In genomic region chrX:74422576-74423288, GRCh38 we compare ENCODE assay signal across 9 cellular contexts. TPM values are rescaled to one million over a fixed set of nuclear protein-coding genes. Genes with fewer than 3 reads are reported as not detected.
DNase-seq lines count a peak whose midpoint lies in the region; ATAC-seq lines count a peak whose summit lies in the region.
"Had no signal": no experiment of that assay in that cellular context is flagged by ENCODE, and none has a peak within 500 bp of the region (broad histone marks: within the 10 kb centered on the region; RNA-seq: fewer than 3 reads in every experiment).

No MANE protein-coding gene starts in this region.

- peak overlapping the region; percentile 84 for H3K4me3 ChIP-seq in SJCRH30
- H3K4me3 ChIP-seq in subcutaneous abdominal adipose tissue (ENCODE audit: low read depth in 1 of 5, low read length in 5 of 5) = peak overlapping the region in 4 of 5 donors; percentile 37 to 67 (median 66)

- H3K4me1 Mint-ChIP-seq in memory B cell = peaks cover 12% of the 10 kb centered on the region

- H3K27ac ChIP-seq in SJCRH30 = peak overlapping the region; percentile 78
- peak overlapping the region; percentile 74 for H3K27ac ChIP-seq in subcutaneous abdominal adipose tissue (ENCODE audit: low read depth, low read length)
- H3K27ac ChIP-seq: 22Rv1 had no signal

- peak; percentile 43 for ATAC-seq in memory B cell (ENCODE audit: low read depth)
- no peak for ATAC-seq in HG02588 (IDR thresholded peaks at IDR 0.05; ENCODE audit: unreplicated experiment)

- H3K4me1 ChIP-seq in SJCRH30 (peaks cover 5% of the 10 kb centered on the region; the same call in 1 of the 2 replicates), subcutaneous abdominal adipose tissue (ENCODE audit: control insufficient read depth in 5 of 5, insufficient read depth in 5 of 5, low read length in 5 of 5) (peaks cover 0 to 43% (median 22%) of the 10 kb centered on the region in 5 donors)

- H3K9me3 ChIP-seq in SJCRH30 (replicated peaks) (no peaks in the 10 kb centered on the region), subcutaneous abdominal adipose tissue (ENCODE audit: control insufficient read depth in 5 of 5, low read length in 5 of 5) (no peaks in the 10 kb centered on the region)

- H3K9ac ChIP-seq in subcutaneous abdominal adipose tissue (ENCODE audit: low read length in 5 of 5) = peak overlapping the region in 2 of 5 donors; percentile 45 to 70

- DNase-seq in DMS53 (lab: John Stamatoyannopoulos, UW) (peak; percentile 4), DMS53 treated with DMSO at 0.1 percent for 48 hours (lab: John Stamatoyannopoulos, UW; ENCODE audit: unreplicated experiment) (no peak), SJCRH30 (peak; percentile 75 to 82), epidermal melanocyte (ENCODE audit: insufficient read length, low spot score) (peak; percentile 15), memory B cell (ENCODE audit: low spot score in 2 of 2) (peak in 1 of 2 donors; percentile 10), foreskin melanocyte (no peak)

- no peaks in the 10 kb centered on the region for H3K36me3 Mint-ChIP-seq in memory B cell

- H3K27ac Mint-ChIP-seq in memory B cell = no peak overlapping the region

- H3K9me3 Mint-ChIP-seq in memory B cell = no peaks in the 10 kb centered on the region

- no peaks in the 10 kb centered on the region for H3K27me3 ChIP-seq in SJCRH30
- H3K27me3 ChIP-seq in subcutaneous abdominal adipose tissue (ENCODE audit: control insufficient read depth in 5 of 5, insufficient read depth in 4 of 5, low read length in 5 of 5) = peaks cover 3 to 23% (median 9%) of the 10 kb centered on the region in 5 donors

- peaks cover 9% of the 10 kb centered on the region for H3K27me3 Mint-ChIP-seq in memory B cell

- H3K4me3 Mint-ChIP-seq in memory B cell = peak overlapping the region; percentile 70

- H3K36me3 ChIP-seq in SJCRH30 (no peaks in the 10 kb centered on the region), subcutaneous abdominal adipose tissue (ENCODE audit: control insufficient read depth in 5 of 5, insufficient read depth in 5 of 5, low read length in 5 of 5) (no peaks in the 10 kb centered on the region)

RNA-seq across cellular contexts. Expression of gene SLC16A2, which starts 1.4 kb away (rescaled TPM):
- total RNA-seq in SJCRH30 (2014; rRNA removed; shearing (Covaris generic)) = 46.0 and 49.3 TPM in 2 replicates

Comparison
In these comparisons a context has a peak if more than half of its experiments do, and no peak if none do; other contexts are left out.
1. DNase-seq: peak in DMS53 (single experiment), SJCRH30 (2 of 2) and epidermal melanocyte (single experiment); none in DMS53 treated with DMSO at 0.1 percent for 48 hours (single experiment) and foreskin melanocyte (single experiment).